11 cellular contexts compared by ENCODE assay signal in genomic region chr7:94621120-94621519, GRCh38. TPM values are rescaled to one million over a fixed set of nuclear protein-coding genes. Genes with fewer than 3 reads are reported as not detected.
DNase-seq lines count a peak whose midpoint lies in the region; ATAC-seq and TF ChIP-seq lines count a peak whose summit lies in the region.
"Had no signal": no experiment of that assay in that cellular context is flagged by ENCODE, and none has a peak within 500 bp of the region (broad histone marks: within the 10 kb centered on the region; RNA-seq: fewer than 3 reads in every experiment).

No MANE protein-coding gene starts in this region.

- TF ChIP-seq POLR2A in heart left ventricle (IDR thresholded peaks at IDR 0.05) (no peak), gastroesophageal sphincter (IDR thresholded peaks at IDR 0.05) (no peak), vagina (IDR thresholded peaks at IDR 0.05) (no peak), upper lobe of left lung (IDR thresholded peaks at IDR 0.05) (no peak)

- WGBS in heart left ventricle, 4 donors = 90 to 93% (median 90%) methylated on average over 2 of the region's 2 CpGs
- whole genome bisulfite sequencing in gastroesophageal sphincter (ENCODE audit: low coverage in 1 of 2), 2 donors = 97% methylated on average over 2 of the region's 2 CpGs; no CpG with 5 or more reads in 1 of the 2 donors
- 93 to 97% methylated on average over 2 of the region's 2 CpGs for WGBS in upper lobe of left lung, 2 donors

- TF ChIP-seq EP300 in gastroesophageal sphincter (IDR thresholded peaks at IDR 0.05) = no peak
- TF ChIP-seq EP300 in upper lobe of left lung (IDR thresholded peaks at IDR 0.05) = no peak

- H3K27me3 ChIP-seq in heart left ventricle (no peaks in the 10 kb centered on the region), gastroesophageal sphincter (no peaks in the 10 kb centered on the region), vagina (no peaks in the 10 kb centered on the region), upper lobe of left lung (no peaks in the 10 kb centered on the region)
- H3K27me3 ChIP-seq: tibial nerve had no signal

- DNase-seq in heart left ventricle (no peak), cardiac septum (ENCODE audit: low spot score) (no peak), vagina (ENCODE audit: extremely low spot score in 2 of 2) (no peak), upper lobe of left lung (no peak), NCI-H526 treated with DMSO at 0.1 percent for 48 hours (lab: John Stamatoyannopoulos, UW) (no peak)
- DNase-seq in effector CD8-positive, alpha-beta T cell (lab: John Stamatoyannopoulos, UW) = no peak
- DNase-seq: effector CD4-positive, alpha-beta T cell; NCI-H1105 treated with DMSO at 0.1 percent for 48 hours had no signal

- H3K27ac ChIP-seq in heart left ventricle (peak overlapping the region in 9 of 12 donors; percentile 31 to 74 (median 51)), gastroesophageal sphincter (peak overlapping the region in 3 of 4 donors; percentile 13 to 57 (median 44)), vagina (peak overlapping the region; percentile 57), upper lobe of left lung (no peak overlapping the region)

- H3K4me3 ChIP-seq in heart left ventricle (no peak overlapping the region), gastroesophageal sphincter (no peak overlapping the region), vagina (no peak overlapping the region), upper lobe of left lung (no peak overlapping the region)
- H3K4me3 ChIP-seq: tibial nerve had no signal

- H3K36me3 ChIP-seq in heart left ventricle (peaks cover 0 to 11% (median 0%) of the 10 kb centered on the region in 9 donors), gastroesophageal sphincter (peaks cover 0 to 16% of the 10 kb centered on the region in 2 donors), vagina (no peaks in the 10 kb centered on the region), upper lobe of left lung (peaks cover 0 to 8% (median 0%) of the 10 kb centered on the region in 4 donors)

- TF ChIP-seq CTCF in heart left ventricle (IDR thresholded peaks at IDR 0.05) (no peak), gastroesophageal sphincter (IDR thresholded peaks at IDR 0.05) (no peak), vagina (IDR thresholded peaks at IDR 0.05) (no peak), upper lobe of left lung (IDR thresholded peaks at IDR 0.05) (no peak)

- intact Hi-C loops in heart left ventricle (cut with DNase I) (no loop called here), cardiac septum (cut with DNase I) (no loop called here), vagina (cut with DNase I) (no loop called here)

- no peaks in the 10 kb centered on the region for H3K9me3 ChIP-seq in heart left ventricle
- no peaks in the 10 kb centered on the region for H3K9me3 ChIP-seq in gastroesophageal sphincter
- no peaks in the 10 kb centered on the region for H3K9me3 ChIP-seq in vagina
- no peaks in the 10 kb centered on the region for H3K9me3 ChIP-seq in upper lobe of left lung
- H3K9me3 ChIP-seq: tibial nerve had no signal

- ATAC-seq in heart left ventricle (no peak), HG03442 (IDR thresholded peaks at IDR 0.05; ENCODE audit: unreplicated experiment) (peak; percentile 4), gastroesophageal sphincter (no peak), upper lobe of left lung (ENCODE audit: low FRiP score in 2 of 2) (no peak)

- peaks cover 0 to 15% (median 9%) of the 10 kb centered on the region in 12 donors for H3K4me1 ChIP-seq in heart left ventricle
- peaks cover 6 to 16% (median 6%) of the 10 kb centered on the region in 3 donors for H3K4me1 ChIP-seq in gastroesophageal sphincter
- H3K4me1 ChIP-seq in vagina = peaks cover 11% of the 10 kb centered on the region
- H3K4me1 ChIP-seq in upper lobe of left lung = peaks cover 0 to 9% (median 3%) of the 10 kb centered on the region in 4 donors

RNA-seq across cellular contexts. Expression of gene SGCE, which starts 34.8 kb away (rescaled TPM):
- total RNA-seq in heart left ventricle (10 to 100 TPM; 14.3 to 40.2 (median 27.2) TPM), cardiac septum (27.7 TPM), gastroesophageal sphincter (100 to 1,000 TPM in 3 of 4 donors, 10 to 100 TPM in 1; 92.5 to 138 (median 123) TPM), vagina (84.0 TPM), upper lobe of left lung (100 to 1,000 TPM in 1 of 6 donors, 10 to 100 TPM in 5; 42.8 to 136 (median 68.1) TPM)
- 10 to 100 TPM in 1 of 2 donors, 1 to 10 TPM in 1; 10.0 to 15.5 TPM for polyA plus RNA-seq in heart left ventricle

Comparison
In these comparisons a context has a peak if more than half of its experiments do, and no peak if none do; other contexts are left out.
1. H3K27ac ChIP-seq: peak in heart left ventricle (9 of 12), gastroesophageal sphincter (3 of 4) and vagina (single experiment); none in upper lobe of left lung (0 of 4).